ENCODE assay signal across 16 cellular contexts in the genomic region with DNA sequence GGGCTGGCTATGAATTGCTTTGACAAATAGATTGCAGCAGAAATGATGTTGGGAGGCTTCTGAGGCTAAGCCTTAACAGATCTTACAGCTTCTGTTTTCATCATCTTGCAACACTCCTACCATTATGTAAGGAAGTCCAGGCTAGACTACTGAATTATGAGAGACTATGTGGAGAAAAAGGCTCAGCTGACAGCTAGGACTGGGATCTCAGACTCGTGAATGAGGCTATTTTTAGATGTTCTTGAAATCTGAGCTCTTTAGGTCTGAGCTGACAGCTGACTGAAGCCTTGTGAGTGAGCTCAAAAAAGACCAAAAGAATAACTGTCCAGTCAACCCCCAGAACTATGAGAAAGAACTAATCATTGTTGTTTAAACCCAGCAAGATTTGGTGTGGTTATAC.
A peak's percentile ranks its signal among the peaks of the same experiment; 100 is the strongest.
DNase-seq lines count a peak whose midpoint lies in the region; ATAC-seq, FAIRE-seq and TF ChIP-seq lines count a peak whose summit lies in the region.
"Had no signal": no experiment of that assay in that cellular context is flagged by ENCODE, and none has a peak within 500 bp of the region (broad histone marks: within the 10 kb centered on the region; RNA-seq: fewer than 3 reads in every experiment).

No MANE protein-coding gene starts in this region.

- H3K79me2 ChIP-seq in HepG2 (ENCODE audit: insufficient read depth, low read length) = no peaks in the 10 kb centered on the region

- POLR2A ChIA-PET in HepG2 (lab: Yijun Ruan, JAX) = no interaction called here

- no peak for TF ChIP-seq CTCF in HepG2 (CRISPR knock-in tag; IDR thresholded peaks at IDR 0.05)
- TF ChIP-seq CTCF in right lobe of liver (IDR thresholded peaks at IDR 0.05) = no peak
- no peak for TF ChIP-seq CTCF in Peyer's patch (IDR thresholded peaks at IDR 0.05)

- no peak for TF ChIP-seq EP300 in HepG2 (IDR thresholded peaks at IDR 0.05; ENCODE audit: low read depth in 2 of 2, low read length in 2 of 2)
- no peak for TF ChIP-seq EP300 in HepG2 (CRISPR knock-in tag; IDR thresholded peaks at IDR 0.05; ENCODE audit: borderline replicate concordance)

- no TSS peak for BruUV-seq in HepG2 (replicated peaks; lab: Mats Ljungman, UMichigan)

- in situ Hi-C loops in HepG2 (cut with HindIII; ENCODE audit: extremely low pct_ligation_motif_present, low pct_unique_long_range_greater_than_20kb) = no loop called here

- H3K36me3 ChIP-seq in HepG2 (replicated peaks in 1 of 2; ENCODE audit: control insufficient read depth in 1 of 2, insufficient read depth in 2 of 2, low read length in 2 of 2) (no peaks in the 10 kb centered on the region), right lobe of liver (no peaks in the 10 kb centered on the region), adipocyte (ENCODE audit: control insufficient read depth, insufficient read depth, low read length, severe bottlenecking) (no peaks in the 10 kb centered on the region), Peyer's patch (no peaks in the 10 kb centered on the region)
- H3K36me3 ChIP-seq: BLaER1, SJSA1 had no signal

- intact Hi-C loops in HepG2 (cut with micrococcal nuclease; ENCODE audit: unreplicated experiment) (no loop called here), right lobe of liver (cut with DNase I) (no loop called here), posterior vena cava (cut with DNase I) (no loop called here)

- H4K20me1 ChIP-seq in HepG2 (ENCODE audit: insufficient read depth, low read length) = no peaks in the 10 kb centered on the region
- H4K20me1 ChIP-seq: BLaER1 had no signal

- H3K9me3 ChIP-seq in HepG2 (ENCODE audit: low read length) (no peaks in the 10 kb centered on the region), right lobe of liver (no peaks in the 10 kb centered on the region), adipocyte (ENCODE audit: control insufficient read depth, low read length) (no peaks in the 10 kb centered on the region), Peyer's patch (no peaks in the 10 kb centered on the region)
- H3K9me3 ChIP-seq: BLaER1, SJSA1 had no signal

- ATAC-seq in HepG2 = no peak
- no peak for ATAC-seq in right lobe of liver
- no peak for ATAC-seq in HG03135 (IDR thresholded peaks at IDR 0.05; ENCODE audit: unreplicated experiment)
- ATAC-seq: left colon had no signal

- no peak overlapping the region for H2AFZ ChIP-seq in HepG2 (ENCODE audit: low read length)

- no peak overlapping the region for H3K4me2 ChIP-seq in HepG2 (ENCODE audit: low read depth, low read length)
- H3K4me2 ChIP-seq: BLaER1 had no signal

- H3K27ac ChIP-seq in HepG2 (ENCODE audit: extremely low read length, insufficient read depth, low read length) (no peak overlapping the region), right lobe of liver (no peak overlapping the region), Peyer's patch (no peak overlapping the region)
- H3K27ac ChIP-seq: BLaER1, SJSA1 had no signal

- H3K27me3 ChIP-seq in HepG2 (ENCODE audit: control insufficient read depth in 1 of 2, insufficient read depth in 2 of 2, low read length in 2 of 2) = no peaks in the 10 kb centered on the region
- H3K27me3 ChIP-seq in right lobe of liver = no peaks in the 10 kb centered on the region
- no peaks in the 10 kb centered on the region for H3K27me3 ChIP-seq in adipocyte (replicated peaks; ENCODE audit: control insufficient read depth, insufficient read depth, low read length)
- H3K27me3 ChIP-seq in Peyer's patch = no peaks in the 10 kb centered on the region
- H3K27me3 ChIP-seq: BLaER1 had no signal

- TF ChIP-seq POLR2A in HepG2 (IDR thresholded peaks at IDR 0.05; ENCODE audit: insufficient read depth in 1 of 2, low read depth in 2 of 2, low read length in 2 of 2) (no peak), right lobe of liver (IDR thresholded peaks at IDR 0.05) (no peak), Peyer's patch (IDR thresholded peaks at IDR 0.05) (no peak)

- TF ChIP-seq RAD21 in HepG2 (CRISPR knock-in tag; IDR thresholded peaks at IDR 0.05) = no peak

- CTCF ChIA-PET in HepG2 (lab: Yijun Ruan, JAX; ENCODE audit: low intra/inter-chr PET ratio, low total read pairs) = no interaction called here

- peak; percentile 39 for FAIRE-seq in HepG2 (lab: Jason Lieb, UNC)
- FAIRE-seq: urothelium cell line had no signal

- 0% methylated on average over 1 of the region's 1 CpG for WGBS in HepG2 (ENCODE audit: low lambda C conversion rate)
- 0% methylated on average over 1 of the region's 1 CpG for WGBS in right lobe of liver (ENCODE audit: insufficient coverage, low coverage, low lambda C conversion rate, missing lambda C conversion rate)

- DNase-seq in HepG2 (ENCODE audit: low spot score) (no peak), right lobe of liver (no peak), adipocyte (ENCODE audit: low read depth) (peak; percentile 91), iris pigment epithelial cell (ENCODE audit: low read depth) (peak; percentile 76), Peyer's patch (no peak), NCI-H1436 (lab: John Stamatoyannopoulos, UW) (no peak), posterior vena cava (ENCODE audit: low spot score) (no peak)
- DNase-seq: activated CD8-positive, alpha-beta memory T cell treated with anti-CD3 and anti-CD28 coated beads, Interleukin-2, amount 50 U/mL, for 48 hours; effector memory CD4-positive, alpha-beta T cell; GOT3; left colon; stimulated activated CD4-positive, alpha-beta T cell treated with anti-CD3 and anti-CD28 coated beads, Interleukin-2, amount 100 ng/mL, for 24 hours had no signal

- H3K4me3 ChIP-seq in HepG2 (replicated peaks in 1 of 3; ENCODE audit: insufficient read depth in 1 of 3, low read depth in 2 of 3, low read length in 3 of 3) (no peak overlapping the region), right lobe of liver (no peak overlapping the region), adipocyte (ENCODE audit: low read length) (no peak overlapping the region), Peyer's patch (no peak overlapping the region)
- H3K4me3 ChIP-seq: BLaER1, SJSA1 had no signal

- H3K4me1 ChIP-seq in HepG2 (ENCODE audit: insufficient read depth, low read length) = no peaks in the 10 kb centered on the region
- H3K4me1 ChIP-seq in right lobe of liver = no peaks in the 10 kb centered on the region
- H3K4me1 ChIP-seq in adipocyte (ENCODE audit: control insufficient read depth, insufficient read depth, low read length) = peaks cover 27% of the 10 kb centered on the region
- no peaks in the 10 kb centered on the region for H3K4me1 ChIP-seq in Peyer's patch
- H3K4me1 ChIP-seq: SJSA1 had no signal

- H3K9ac ChIP-seq in HepG2 (ENCODE audit: insufficient read depth, low read depth, low read length) (no peak overlapping the region), adipocyte (ENCODE audit: low read length) (no peak overlapping the region)
- H3K9ac ChIP-seq: BLaER1 had no signal

TF ChIP-seq in HepG2, 621 proteins besides CTCF, POLR2A, EP300 and RAD21 (continues in another document):
- TF ChIP-seq SRY (CRISPR knock-in tag; IDR thresholded peaks at IDR 0.05) (no peak), NFYC (CRISPR knock-in tag; IDR thresholded peaks at IDR 0.05) (no peak), ZNF530 (CRISPR knock-in tag; IDR thresholded peaks at IDR 0.05; ENCODE audit: low read depth) (no peak), SIX4 (CRISPR knock-in tag; IDR thresholded peaks at IDR 0.05) (no peak), ZNF207 (IDR thresholded peaks at IDR 0.05; ENCODE audit: borderline replicate concordance) (no peak), ZNF747 (CRISPR knock-in tag; IDR thresholded peaks at IDR 0.05; ENCODE audit: borderline replicate concordance) (no peak), POLR2G (IDR thresholded peaks at IDR 0.05; ENCODE audit: low read depth, low read length) (no peak), ZFY (CRISPR knock-in tag; IDR thresholded peaks at IDR 0.05) (no peak)
- TF ChIP-seq, protein P1, sequence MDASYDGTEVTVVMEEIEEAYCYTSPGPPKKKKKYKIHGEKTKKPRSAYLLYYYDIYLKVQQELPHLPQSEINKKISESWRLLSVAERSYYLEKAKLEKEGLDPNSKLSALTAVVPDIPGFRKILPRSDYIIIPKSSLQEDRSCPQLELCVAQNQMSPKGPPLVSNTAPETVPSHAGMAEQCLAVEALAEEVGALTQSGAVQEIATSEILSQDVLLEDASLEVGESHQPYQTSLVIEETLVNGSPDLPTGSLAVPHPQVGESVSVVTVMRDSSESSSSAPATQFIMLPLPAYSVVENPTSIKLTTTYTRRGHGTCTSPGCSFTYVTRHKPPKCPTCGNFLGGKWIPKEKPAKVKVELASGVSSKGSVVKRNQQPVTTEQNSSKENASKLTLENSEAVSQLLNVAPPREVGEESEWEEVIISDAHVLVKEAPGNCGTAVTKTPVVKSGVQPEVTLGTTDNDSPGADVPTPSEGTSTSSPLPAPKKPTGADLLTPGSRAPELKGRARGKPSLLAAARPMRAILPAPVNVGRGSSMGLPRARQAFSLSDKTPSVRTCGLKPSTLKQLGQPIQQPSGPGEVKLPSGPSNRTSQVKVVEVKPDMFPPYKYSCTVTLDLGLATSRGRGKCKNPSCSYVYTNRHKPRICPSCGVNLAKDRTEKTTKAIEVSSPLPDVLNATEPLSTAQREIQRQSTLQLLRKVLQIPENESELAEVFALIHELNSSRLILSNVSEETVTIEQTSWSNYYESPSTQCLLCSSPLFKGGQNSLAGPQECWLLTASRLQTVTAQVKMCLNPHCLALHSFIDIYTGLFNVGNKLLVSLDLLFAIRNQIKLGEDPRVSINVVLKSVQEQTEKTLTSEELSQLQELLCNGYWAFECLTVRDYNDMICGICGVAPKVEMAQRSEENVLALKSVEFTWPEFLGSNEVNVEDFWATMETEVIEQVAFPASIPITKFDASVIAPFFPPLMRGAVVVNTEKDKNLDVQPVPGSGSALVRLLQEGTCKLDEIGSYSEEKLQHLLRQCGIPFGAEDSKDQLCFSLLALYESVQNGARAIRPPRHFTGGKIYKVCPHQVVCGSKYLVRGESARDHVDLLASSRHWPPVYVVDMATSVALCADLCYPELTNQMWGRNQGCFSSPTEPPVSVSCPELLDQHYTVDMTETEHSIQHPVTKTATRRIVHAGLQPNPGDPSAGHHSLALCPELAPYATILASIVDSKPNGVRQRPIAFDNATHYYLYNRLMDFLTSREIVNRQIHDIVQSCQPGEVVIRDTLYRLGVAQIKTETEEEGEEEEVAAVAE (CRISPR knock-in tag; IDR thresholded peaks at IDR 0.05; ENCODE audit: borderline replicate concordance) = no peak
- TF ChIP-seq, protein P2, sequence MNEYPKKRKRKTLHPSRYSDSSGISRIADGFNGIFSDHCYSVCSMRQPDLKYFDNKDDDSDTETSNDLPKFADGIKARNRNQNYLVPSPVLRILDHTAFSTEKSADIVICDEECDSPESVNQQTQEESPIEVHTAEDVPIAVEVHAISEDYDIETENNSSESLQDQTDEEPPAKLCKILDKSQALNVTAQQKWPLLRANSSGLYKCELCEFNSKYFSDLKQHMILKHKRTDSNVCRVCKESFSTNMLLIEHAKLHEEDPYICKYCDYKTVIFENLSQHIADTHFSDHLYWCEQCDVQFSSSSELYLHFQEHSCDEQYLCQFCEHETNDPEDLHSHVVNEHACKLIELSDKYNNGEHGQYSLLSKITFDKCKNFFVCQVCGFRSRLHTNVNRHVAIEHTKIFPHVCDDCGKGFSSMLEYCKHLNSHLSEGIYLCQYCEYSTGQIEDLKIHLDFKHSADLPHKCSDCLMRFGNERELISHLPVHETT (CRISPR knock-in tag; conservative IDR thresholded peaks at IDR 0.05) = no peak

Comparison
In these comparisons a context has a peak if more than half of its experiments do, and no peak if none do; other contexts are left out.
1. DNase-seq: peak in adipocyte (single experiment) and iris pigment epithelial cell (single experiment); none in HepG2 (single experiment), right lobe of liver (0 of 3), Peyer's patch (0 of 3), NCI-H1436 (single experiment) and posterior vena cava (single experiment).